Comparison of ENCODE assay signal across 13 cellular contexts in the genomic region with DNA sequence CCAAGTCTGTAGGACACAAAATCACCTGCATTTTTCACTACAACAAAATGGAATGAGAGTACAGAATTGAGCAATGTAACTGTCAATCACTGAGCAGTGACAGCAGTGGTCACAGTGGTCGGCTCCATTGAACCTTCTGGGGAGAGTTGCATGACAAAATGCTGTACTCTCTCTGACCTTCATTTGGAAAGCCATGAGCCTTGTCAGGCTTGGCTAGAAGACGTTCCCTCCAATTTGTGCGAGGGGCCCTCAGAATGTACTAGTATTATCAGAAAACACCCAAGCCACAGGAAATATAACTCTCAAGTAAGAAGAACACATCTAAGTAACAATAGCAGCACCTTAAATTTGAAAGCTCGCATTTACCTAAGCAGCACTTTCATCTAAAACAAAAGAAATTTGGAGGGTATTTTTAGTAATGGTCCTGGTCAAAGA.
A peak's percentile ranks its signal among the peaks of the same experiment; 100 is the strongest.
DNase-seq lines count a peak whose midpoint lies in the region; ATAC-seq lines count a peak whose summit lies in the region.
"Had no signal": no experiment of that assay in that cellular context is flagged by ENCODE, and none has a peak within 500 bp of the region (broad histone marks: within the 10 kb centered on the region; RNA-seq: fewer than 3 reads in every experiment).

No MANE protein-coding gene starts in this region.

- H3K36me3 Mint-ChIP-seq in naive B cell: no peaks in the 10 kb centered on the region
- no peaks in the 10 kb centered on the region for H3K36me3 Mint-ChIP-seq in activated T-helper 1 cell treated with anti-CD3 and anti-CD28 coated beads, Interleukin-12 subunit alpha, Interleukin-12 subunit beta, Interleukin-2, Interleukin-4 antibody, amounts not matched to agents 30 ng/mL and 10 ng/mL and 1 ng/mL, durations not matched to agents 14 hours and 24 hours and 36 hours (ENCODE audit: low read depth)

- intact Hi-C loops in activated T-helper 1 cell treated with anti-CD3 and anti-CD28 coated beads, Interleukin-12 subunit alpha, Interleukin-12 subunit beta, Interleukin-2, Interleukin-4 antibody, amounts not matched to agents 30 ng/mL and 10 ng/mL and 1 ng/mL, durations not matched to agents 14 hours and 24 hours and 36 hours (cut with micrococcal nuclease): no loop called here

- H3K4me1 Mint-ChIP-seq in naive B cell: peaks cover 22 to 49% (median 32%) of the 10 kb centered on the region in 3 donors
- no peaks in the 10 kb centered on the region for H3K4me1 Mint-ChIP-seq in activated T-helper 1 cell treated with anti-CD3 and anti-CD28 coated beads, Interleukin-12 subunit alpha, Interleukin-12 subunit beta, Interleukin-2, Interleukin-4 antibody, amounts not matched to agents 30 ng/mL and 10 ng/mL and 1 ng/mL, durations not matched to agents 14 hours and 24 hours and 36 hours (ENCODE audit: low read depth)
- H3K4me1 Mint-ChIP-seq: neural crest cell had no signal

- H3K4me3 Mint-ChIP-seq in naive B cell: peak overlapping the region in 6 of 8 donors; percentile 3 to 57 (median 22)
- no peak overlapping the region for H3K4me3 Mint-ChIP-seq in activated T-helper 1 cell treated with anti-CD3 and anti-CD28 coated beads, Interleukin-12 subunit alpha, Interleukin-12 subunit beta, Interleukin-2, Interleukin-4 antibody, amounts not matched to agents 30 ng/mL and 10 ng/mL and 1 ng/mL, durations not matched to agents 14 hours and 24 hours and 36 hours
- H3K4me3 Mint-ChIP-seq: neural crest cell; T-helper 2 cell treated with Interferon-gamma antibody and Interleukin-4, amounts not matched to agents 5 μg/mL and 100 μg/mL, for 36 hours had no signal

- peak overlapping the region; percentile 41 to 93 (median 82) for H3K27ac Mint-ChIP-seq in naive B cell
- H3K27ac Mint-ChIP-seq in activated T-helper 1 cell treated with anti-CD3 and anti-CD28 coated beads, Interleukin-12 subunit alpha, Interleukin-12 subunit beta, Interleukin-2, Interleukin-4 antibody, amounts not matched to agents 30 ng/mL and 10 ng/mL and 1 ng/mL, durations not matched to agents 14 hours and 24 hours and 36 hours: no peak overlapping the region
- H3K27ac Mint-ChIP-seq: T-helper 2 cell treated with Interferon-gamma antibody and Interleukin-4, amounts not matched to agents 5 μg/mL and 100 μg/mL, for 36 hours had no signal

- peaks cover 0 to 9% (median 6%) of the 10 kb centered on the region in 7 donors for H3K9me3 Mint-ChIP-seq in naive B cell
- H3K9me3 Mint-ChIP-seq in activated T-helper 1 cell treated with anti-CD3 and anti-CD28 coated beads, Interleukin-12 subunit alpha, Interleukin-12 subunit beta, Interleukin-2, Interleukin-4 antibody, amounts not matched to agents 30 ng/mL and 10 ng/mL and 1 ng/mL, durations not matched to agents 14 hours and 24 hours and 36 hours: no peaks in the 10 kb centered on the region
- H3K9me3 Mint-ChIP-seq: neural crest cell; T-helper 2 cell treated with Interferon-gamma antibody and Interleukin-4, amounts not matched to agents 5 μg/mL and 100 μg/mL, for 36 hours had no signal

- ATAC-seq in GM18907 (IDR thresholded peaks at IDR 0.05; ENCODE audit: unreplicated experiment) (peak; percentile 96), GM21717 (IDR thresholded peaks at IDR 0.05; ENCODE audit: unreplicated experiment) (peak; percentile 91), HG03108 (IDR thresholded peaks at IDR 0.05; ENCODE audit: unreplicated experiment) (peak; percentile 93), naive B cell (ENCODE audit: low read depth in 2 of 2) (peak in 1 of 2 donors; percentile 28)

- DNase-seq in naive B cell (no peak), RKO (ENCODE audit: low spot score) (no peak), hippocampal formation (lab: John Stamatoyannopoulos, UW) (no peak), NAMALWA (ENCODE audit: low spot score) (no peak)
- DNase-seq in activated T-helper 1 cell treated with anti-CD3 and anti-CD28 coated beads, Interleukin-12 subunit alpha, Interleukin-12 subunit beta, Interleukin-2, Interleukin-4 antibody, amounts not matched to agents 30 ng/mL and 10 ng/mL and 1 ng/mL, durations not matched to agents 14 hours and 24 hours and 36 hours (ENCODE audit: low spot score): no peak
- DNase-seq: GOT3; MG63; stimulated activated naive CD4-positive, alpha-beta T cell had no signal

- no peaks in the 10 kb centered on the region for H3K27me3 Mint-ChIP-seq in naive B cell
- no peaks in the 10 kb centered on the region for H3K27me3 Mint-ChIP-seq in activated T-helper 1 cell treated with anti-CD3 and anti-CD28 coated beads, Interleukin-12 subunit alpha, Interleukin-12 subunit beta, Interleukin-2, Interleukin-4 antibody, amounts not matched to agents 30 ng/mL and 10 ng/mL and 1 ng/mL, durations not matched to agents 14 hours and 24 hours and 36 hours (ENCODE audit: insufficient read depth)
